9 cellular contexts compared by ENCODE assay signal in genomic region chr7:100887186-100887954, GRCh38. TPM values are rescaled to one million over a fixed set of nuclear protein-coding genes. Genes with fewer than 3 reads are reported as not detected.
A peak's percentile ranks its signal among the peaks of the same experiment; 100 is the strongest.
DNase-seq lines count a peak whose midpoint lies in the region; ATAC-seq lines count a peak whose summit lies in the region.
"Had no signal": no experiment of that assay in that cellular context is flagged by ENCODE, and none has a peak within 500 bp of the region (broad histone marks: within the 10 kb centered on the region; RNA-seq: fewer than 3 reads in every experiment).

No MANE protein-coding gene starts in this region.

- intact Hi-C loops in activated CD4-positive, alpha-beta T cell treated with anti-CD3 and anti-CD28 coated beads for 36 hours (cut with DNase I, micrococcal nuclease) = loop anchor here (1.0 to 5.0 kb wide), 3 partner anchors 12 to 280 kb away; partner anchors contain the start of genes AP1S1 (in 1 of the 2), SRRT (in 1 of the 2) and VGF (in 1 of the 2)

- peak; percentile 72 for DNase-seq in activated CD4-positive, alpha-beta T cell treated with anti-CD3 and anti-CD28 coated beads for 36 hours
- no peak for DNase-seq in activated CD4-positive, alpha-beta T cell treated with anti-CD3 and anti-CD28 coated beads for 1 hour
- DNase-seq in T-helper 22 cell (ENCODE audit: low read depth) (peak; percentile 57), hypothalamus (lab: John Stamatoyannopoulos, UW) (no peak)

- H3K27me3 Mint-ChIP-seq in activated CD4-positive, alpha-beta T cell treated with anti-CD3 and anti-CD28 coated beads for 36 hours = peaks cover 11% of the 10 kb centered on the region
- peaks cover 12% of the 10 kb centered on the region for H3K27me3 Mint-ChIP-seq in stimulated activated naive CD8-positive, alpha-beta T cell treated with anti-CD3 and anti-CD28 coated beads, Interleukin-15, Interleukin-2, amounts not matched to agents 100 ng/mL and 50 ng/mL, for 24 hours

- H3K36me3 ChIP-seq in endocrine pancreas (ENCODE audit: control insufficient read depth, insufficient read depth, low read length) = peaks cover 10% of the 10 kb centered on the region
- H3K36me3 ChIP-seq: ovary had no signal

- no peaks in the 10 kb centered on the region for H3K4me1 ChIP-seq in endocrine pancreas (ENCODE audit: control insufficient read depth, insufficient read depth, low read length)

- peaks cover 46% of the 10 kb centered on the region for H3K4me1 Mint-ChIP-seq in activated CD4-positive, alpha-beta T cell treated with anti-CD3 and anti-CD28 coated beads for 36 hours
- H3K4me1 Mint-ChIP-seq in stimulated activated naive CD8-positive, alpha-beta T cell treated with anti-CD3 and anti-CD28 coated beads, Interleukin-15, Interleukin-2, amounts not matched to agents 100 ng/mL and 50 ng/mL, for 24 hours (ENCODE audit: low read depth) = peaks cover 74% of the 10 kb centered on the region

- POLR2A ChIA-PET in activated CD4-positive, alpha-beta T cell treated with anti-CD3 and anti-CD28 coated beads for 36 hours (lab: Charles Lee) = interaction anchor here (2.0 to 5.6 kb wide), 2 partner anchors 9 to 12 kb away, joined by 9 to 73 read pairs; partner anchors contain the start of gene SRRT

- peak; percentile 32 for ATAC-seq in activated CD4-positive, alpha-beta T cell treated with anti-CD3 and anti-CD28 coated beads for 36 hours
- ATAC-seq in HG03342 (IDR thresholded peaks at IDR 0.05; ENCODE audit: unreplicated experiment) (peak; percentile 42), GM18873 (IDR thresholded peaks at IDR 0.05; ENCODE audit: low FRiP score, unreplicated experiment) (no peak)

- no peak overlapping the region for H3K4me3 ChIP-seq in endocrine pancreas (ENCODE audit: control insufficient read depth, insufficient read depth, low read length)
- H3K4me3 ChIP-seq: ovary had no signal

- no peaks in the 10 kb centered on the region for H3K27me3 ChIP-seq in endocrine pancreas (ENCODE audit: control insufficient read depth, insufficient read depth, low read length)
- H3K27me3 ChIP-seq: ovary had no signal

- H3K36me3 Mint-ChIP-seq in activated CD4-positive, alpha-beta T cell treated with anti-CD3 and anti-CD28 coated beads for 36 hours (ENCODE audit: low read depth) = peaks cover 59% of the 10 kb centered on the region
- H3K36me3 Mint-ChIP-seq in stimulated activated naive CD8-positive, alpha-beta T cell treated with anti-CD3 and anti-CD28 coated beads, Interleukin-15, Interleukin-2, amounts not matched to agents 100 ng/mL and 50 ng/mL, for 24 hours (ENCODE audit: low read depth) = peaks cover 61% of the 10 kb centered on the region

- no peaks in the 10 kb centered on the region for H3K9me3 ChIP-seq in endocrine pancreas (ENCODE audit: control insufficient read depth, low read length)
- H3K9me3 ChIP-seq: ovary had no signal

- CTCF ChIA-PET in activated CD4-positive, alpha-beta T cell treated with anti-CD3 and anti-CD28 coated beads for 36 hours (lab: Charles Lee) = interaction anchor here (0.6 to 3.5 kb wide), 7 partner anchors 9 to 209 kb away, joined by 3 to 24 read pairs (median 3); partner anchors contain the start of genes POP7 and SRRT

- H3K9ac ChIP-seq in endocrine pancreas (ENCODE audit: control insufficient read depth, insufficient read depth, low read length) = peak overlapping the region; percentile 39

- peak overlapping the region; percentile 77 for H3K4me3 Mint-ChIP-seq in activated CD4-positive, alpha-beta T cell treated with anti-CD3 and anti-CD28 coated beads for 36 hours
- peak overlapping the region; percentile 89 for H3K4me3 Mint-ChIP-seq in stimulated activated naive CD8-positive, alpha-beta T cell treated with anti-CD3 and anti-CD28 coated beads, Interleukin-15, Interleukin-2, amounts not matched to agents 100 ng/mL and 50 ng/mL, for 24 hours

- H3K27ac Mint-ChIP-seq in activated CD4-positive, alpha-beta T cell treated with anti-CD3 and anti-CD28 coated beads for 36 hours = peak overlapping the region; percentile 91
- peak overlapping the region; percentile 94 for H3K27ac Mint-ChIP-seq in stimulated activated naive CD8-positive, alpha-beta T cell treated with anti-CD3 and anti-CD28 coated beads, Interleukin-15, Interleukin-2, amounts not matched to agents 100 ng/mL and 50 ng/mL, for 24 hours

- H3K9me3 Mint-ChIP-seq in activated CD4-positive, alpha-beta T cell treated with anti-CD3 and anti-CD28 coated beads for 36 hours (ENCODE audit: low read depth) = no peaks in the 10 kb centered on the region
- H3K9me3 Mint-ChIP-seq in stimulated activated naive CD8-positive, alpha-beta T cell treated with anti-CD3 and anti-CD28 coated beads, Interleukin-15, Interleukin-2, amounts not matched to agents 100 ng/mL and 50 ng/mL, for 24 hours = no peaks in the 10 kb centered on the region

RNA-seq across cellular contexts. Expression of gene UFSP1, which starts 2.1 kb away (rescaled TPM):
- total RNA-seq in activated CD4-positive, alpha-beta T cell treated with anti-CD3 and anti-CD28 coated beads for 36 hours = 1 to 10 TPM; 1.5 to 1.7 TPM

RNA-seq across cellular contexts. Expression of gene ACHE, which starts 8.3 kb away (rescaled TPM):
- under 1 TPM in 1 of 2 experiments, not detected in 1; 0.09 TPM for total RNA-seq in activated CD4-positive, alpha-beta T cell treated with anti-CD3 and anti-CD28 coated beads for 36 hours

RNA-seq across cellular contexts. Expression of gene SRRT, which starts 12.5 kb away (rescaled TPM):
- total RNA-seq in activated CD4-positive, alpha-beta T cell treated with anti-CD3 and anti-CD28 coated beads for 36 hours = 100 to 1,000 TPM; 253 to 260 TPM

RNA-seq across cellular contexts. Expression of gene TRIP6, which starts 20.2 kb away (rescaled TPM):
- 10 to 100 TPM; 22.2 to 31.1 TPM for total RNA-seq in activated CD4-positive, alpha-beta T cell treated with anti-CD3 and anti-CD28 coated beads for 36 hours

RNA-seq across cellular contexts. Expression of gene SLC12A9, which starts 34.9 kb away (rescaled TPM):
- total RNA-seq in activated CD4-positive, alpha-beta T cell treated with anti-CD3 and anti-CD28 coated beads for 36 hours = 10 to 100 TPM; 13.6 to 15.6 TPM

Comparison
In these comparisons a context has a peak if more than half of its experiments do, and no peak if none do; other contexts are left out.
1. DNase-seq: peak in activated CD4-positive, alpha-beta T cell treated with anti-CD3 and anti-CD28 coated beads for 36 hours (single experiment) and T-helper 22 cell (single experiment); none in activated CD4-positive, alpha-beta T cell treated with anti-CD3 and anti-CD28 coated beads for 1 hour (single experiment) and hypothalamus (0 of 51).